Comparison of ENCODE assay signal across 24 cellular contexts in genomic region chr13:67303661-67304333, GRCh38.
"Had no signal": no experiment of that assay in that cellular context is flagged by ENCODE, and none has a peak within 500 bp of the region (broad histone marks: within the 10 kb centered on the region; RNA-seq: fewer than 3 reads in every experiment).

No MANE protein-coding gene starts in this region.

- H3K4me3 ChIP-seq: dorsolateral prefrontal cortex, esophagus muscularis mucosa, gastroesophageal sphincter, left ventricle myocardium inferior, lower lobe of right lung, testis, tibial nerve, upper lobe of right lung, vagina had no signal

- H3K4me3 Mint-ChIP-seq: immature natural killer cell; naive B cell; nephron; stimulated activated naive B cell treated with anti-CD40 and anti-IgM and Interleukin-4, amounts not matched to agents 10 μg/mL and 1 μg/mL and 100 μg/mL, for 72 hours; stimulated activated naive CD8-positive, alpha-beta T cell treated with anti-CD3 and anti-CD28 coated beads, Interleukin-15, amount 100 ng/mL, for 72 hours had no signal

- H3K4me1 Mint-ChIP-seq: immature natural killer cell; naive B cell; nephron; stimulated activated naive B cell treated with anti-CD40 and anti-IgM and Interleukin-4, amounts not matched to agents 10 μg/mL and 1 μg/mL and 100 μg/mL, for 72 hours; stimulated activated naive CD8-positive, alpha-beta T cell treated with anti-CD3 and anti-CD28 coated beads, Interleukin-15, amount 100 ng/mL, for 72 hours had no signal

- FAIRE-seq: keratinocyte had no signal

- H3K27ac ChIP-seq: dorsolateral prefrontal cortex, esophagus muscularis mucosa, gastroesophageal sphincter, left ventricle myocardium inferior, lower lobe of right lung, parathyroid adenoma, testis, tibial nerve, upper lobe of right lung, vagina had no signal

- H3K36me3 ChIP-seq: esophagus muscularis mucosa, gastroesophageal sphincter, left ventricle myocardium inferior, lower lobe of right lung, tibial nerve, upper lobe of right lung, vagina had no signal

- H3K9me3 Mint-ChIP-seq: nephron; stimulated activated naive CD8-positive, alpha-beta T cell treated with anti-CD3 and anti-CD28 coated beads, Interleukin-15, amount 100 ng/mL, for 72 hours had no signal

- H3K27ac Mint-ChIP-seq: immature natural killer cell; nephron; stimulated activated naive B cell treated with anti-CD40 and anti-IgM and Interleukin-4, amounts not matched to agents 10 μg/mL and 1 μg/mL and 100 μg/mL, for 72 hours; stimulated activated naive CD8-positive, alpha-beta T cell treated with anti-CD3 and anti-CD28 coated beads, Interleukin-15, amount 100 ng/mL, for 72 hours had no signal

- H3K36me3 Mint-ChIP-seq: immature natural killer cell; naive B cell; stimulated activated naive B cell treated with anti-CD40 and anti-IgM and Interleukin-4, amounts not matched to agents 10 μg/mL and 1 μg/mL and 100 μg/mL, for 72 hours had no signal

- ATAC-seq: gastroesophageal sphincter; left cardiac atrium; lower lobe of right lung; sciatic nerve; stimulated activated naive B cell treated with anti-CD40 and anti-IgM and Interleukin-4, amounts not matched to agents 10 μg/mL and 1 μg/mL and 100 μg/mL, for 72 hours; stimulated activated naive CD8-positive, alpha-beta T cell treated with anti-CD3 and anti-CD28 coated beads, Interleukin-15, amount 100 ng/mL, for 72 hours; upper lobe of right lung had no signal

- H3K27me3 ChIP-seq: esophagus muscularis mucosa, gastroesophageal sphincter, testis, tibial nerve, upper lobe of right lung, vagina had no signal

- H3K27me3 Mint-ChIP-seq: naive B cell; stimulated activated naive CD8-positive, alpha-beta T cell treated with anti-CD3 and anti-CD28 coated beads, Interleukin-15, amount 100 ng/mL, for 72 hours had no signal

- H3K9me3 ChIP-seq: esophagus muscularis mucosa, gastroesophageal sphincter, left ventricle myocardium inferior, lower lobe of right lung, testis, tibial nerve, vagina had no signal

- H3K4me1 ChIP-seq: esophagus muscularis mucosa, gastroesophageal sphincter, left ventricle myocardium inferior, lower lobe of right lung, parathyroid adenoma, testis, tibial nerve, upper lobe of right lung, vagina had no signal

- DNase-seq: cortex of kidney; dorsolateral prefrontal cortex; effector CD8-positive, alpha-beta T cell; immature natural killer cell; left cardiac atrium; left ventricle myocardium inferior; lower lobe of right lung; mesenchymal stem cell; midbrain; naive B cell; stimulated activated CD4-positive, alpha-beta T cell treated with anti-CD3 and anti-CD28 coated beads, Interleukin-2, amount 100 ng/mL, for 24 hours; stimulated activated CD4-positive, alpha-beta T cell treated with anti-CD3 and anti-CD28 coated beads, Interleukin-4, amount 100 ng/mL, for 4 hours; stimulated activated naive B cell treated with anti-CD40 and anti-IgM and Interleukin-4, amounts not matched to agents 10 μg/mL and 1 μg/mL and 100 μg/mL, for 72 hours; stimulated activated naive CD8-positive, alpha-beta T cell treated with anti-CD3 and anti-CD28 coated beads, Interleukin-15, amount 100 ng/mL, for 72 hours; testis; upper lobe of right lung had no signal
